Comparison of ENCODE assay signal across 11 cellular contexts in the genomic region with DNA sequence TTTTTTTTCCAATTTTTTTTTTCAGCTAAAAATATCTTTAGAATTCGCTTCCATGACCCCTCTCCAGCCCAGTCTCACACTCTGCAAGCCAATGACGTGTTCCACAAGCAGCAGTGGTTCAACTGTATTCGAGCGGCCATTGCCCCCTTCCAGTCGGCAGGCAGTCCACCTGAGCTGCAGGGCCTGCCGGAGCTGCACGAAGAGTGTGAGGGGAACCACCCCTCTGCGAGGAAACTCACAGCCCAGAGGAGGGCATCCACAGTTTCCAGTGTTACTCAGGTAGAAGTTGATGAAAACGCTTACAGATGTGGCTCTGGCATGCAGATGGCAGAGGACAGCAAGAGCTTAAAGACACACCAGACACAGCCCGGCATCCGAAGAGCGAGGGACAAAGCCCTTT. TPM values are rescaled to one million over a fixed set of nuclear protein-coding genes. Genes with fewer than 3 reads are reported as not detected.
DNase-seq lines count a peak whose midpoint lies in the region; ATAC-seq and TF ChIP-seq lines count a peak whose summit lies in the region.
"Had no signal": no experiment of that assay in that cellular context is flagged by ENCODE, and none has a peak within 500 bp of the region (broad histone marks: within the 10 kb centered on the region; RNA-seq: fewer than 3 reads in every experiment).

No MANE protein-coding gene starts in this region.

- peaks cover 12% of the 10 kb centered on the region for H3K4me1 Mint-ChIP-seq in CD4-positive, alpha-beta T cell (ENCODE audit: low read depth)
- H3K4me1 Mint-ChIP-seq in mesothelial cell of epicardium: peaks cover 24% of the 10 kb centered on the region
- H3K4me1 Mint-ChIP-seq in activated CD8-positive, alpha-beta T cell treated with anti-CD3 and anti-CD28 coated beads, Interleukin-2, amount 10 ng/mL, durations not matched to agents 7 days and 5 days (ENCODE audit: low read depth): peaks cover 11% of the 10 kb centered on the region

- DNase-seq in CD4-positive, alpha-beta T cell: no peak
- DNase-seq in PC-9 (no peak), epithelial cell of prostate (ENCODE audit: low read depth, low spot score) (no peak), mesothelial cell of epicardium (ENCODE audit: low spot score in 2 of 2, unreplicated experiment in 2 of 2) (no peak), H4 (ENCODE audit: low spot score) (no peak)
- no peak for DNase-seq in activated CD8-positive, alpha-beta T cell treated with anti-CD3 and anti-CD28 coated beads, Interleukin-2, amount 10 ng/mL, durations not matched to agents 7 days and 5 days
- DNase-seq: Calu3, DMS 273 treated with DMSO at 0.1 percent for 48 hours had no signal

- no peaks in the 10 kb centered on the region for H3K9me2 ChIP-seq in PC-9 (ENCODE audit: insufficient read depth)

- POLR2A ChIA-PET in CD4-positive, alpha-beta T cell (lab: Charles Lee): interaction anchor here (0.7 to 1.4 kb wide), 3 partner anchors 9 to 261 kb away, joined by 3 to 6 read pairs (median 5); no protein-coding TSS in a partner anchor
- POLR2A ChIA-PET in PC-9 (lab: Charles Lee; ENCODE audit: unreplicated experiment): no interaction called here
- POLR2A ChIA-PET in activated CD8-positive, alpha-beta T cell treated with anti-CD3 and anti-CD28 coated beads, Interleukin-2, amount 10 ng/mL, durations not matched to agents 7 days and 5 days (lab: Charles Lee): no interaction called here

- H3K36me3 Mint-ChIP-seq in CD4-positive, alpha-beta T cell (ENCODE audit: low read depth): peaks cover 67% of the 10 kb centered on the region
- H3K36me3 Mint-ChIP-seq in mesothelial cell of epicardium: peaks cover 54% of the 10 kb centered on the region
- peaks cover 68% of the 10 kb centered on the region for H3K36me3 Mint-ChIP-seq in activated CD8-positive, alpha-beta T cell treated with anti-CD3 and anti-CD28 coated beads, Interleukin-2, amount 10 ng/mL, durations not matched to agents 7 days and 5 days (ENCODE audit: low read depth)

- no peak for ATAC-seq in CD4-positive, alpha-beta T cell (ENCODE audit: poor library complexity)
- ATAC-seq in HG02884 (IDR thresholded peaks at IDR 0.05; ENCODE audit: unreplicated experiment): no peak
- ATAC-seq in activated CD8-positive, alpha-beta T cell treated with anti-CD3 and anti-CD28 coated beads, Interleukin-2, amount 10 ng/mL, durations not matched to agents 7 days and 5 days: no peak
- ATAC-seq: A549 had no signal

- H3K4me3 ChIP-seq in PC-9: no peak overlapping the region
- H3K4me3 ChIP-seq: A549 had no signal

- H3K79me2 ChIP-seq in PC-9 (ENCODE audit: low read depth): peaks cover 57% of the 10 kb centered on the region

- peaks cover 87% of the 10 kb centered on the region for H3F3A ChIP-seq in PC-9 (ENCODE audit: insufficient read depth, low read depth)

- H3K27me3 Mint-ChIP-seq in CD4-positive, alpha-beta T cell: no peaks in the 10 kb centered on the region
- H3K27me3 Mint-ChIP-seq in mesothelial cell of epicardium (ENCODE audit: low read depth): no peaks in the 10 kb centered on the region
- H3K27me3 Mint-ChIP-seq in activated CD8-positive, alpha-beta T cell treated with anti-CD3 and anti-CD28 coated beads, Interleukin-2, amount 10 ng/mL, durations not matched to agents 7 days and 5 days (ENCODE audit: low read depth): no peaks in the 10 kb centered on the region

- H3K27ac Mint-ChIP-seq in CD4-positive, alpha-beta T cell: no peak overlapping the region
- H3K27ac Mint-ChIP-seq in mesothelial cell of epicardium: peak overlapping the region; percentile 27
- H3K27ac Mint-ChIP-seq in activated CD8-positive, alpha-beta T cell treated with anti-CD3 and anti-CD28 coated beads, Interleukin-2, amount 10 ng/mL, durations not matched to agents 7 days and 5 days: no peak overlapping the region

- no peak overlapping the region for H3K4me2 ChIP-seq in PC-9
- H3K4me2 ChIP-seq: A549 had no signal

- intact Hi-C loops in CD4-positive, alpha-beta T cell (cut with DNase I, micrococcal nuclease): no loop called here
- intact Hi-C loops in PC-9 (cut with micrococcal nuclease; ENCODE audit: unreplicated experiment): no loop called here

- no peak overlapping the region for H3K27ac ChIP-seq in CD4-positive, alpha-beta T cell (ENCODE audit: low read depth, low read length)
- H3K27ac ChIP-seq in PC-9: no peak overlapping the region
- H3K27ac ChIP-seq in epithelial cell of prostate: peak overlapping the region; percentile 84
- H3K27ac ChIP-seq: A549 had no signal

- peaks cover 5% of the 10 kb centered on the region; the same call in 1 of the 2 replicates for H3K4me1 ChIP-seq in PC-9 (replicated peaks; ENCODE audit: insufficient read depth)

- no peaks in the 10 kb centered on the region for H3K27me3 ChIP-seq in CD4-positive, alpha-beta T cell (ENCODE audit: control insufficient read depth, insufficient read depth, low read length)
- no peaks in the 10 kb centered on the region for H3K27me3 ChIP-seq in PC-9 (ENCODE audit: insufficient read depth, low read depth)

- TF ChIP-seq CTCF in CD4-positive, alpha-beta T cell (IDR thresholded peaks at IDR 0.05): no peak
- TF ChIP-seq CTCF in PC-9 (conservative IDR thresholded peaks at IDR 0.05) (no peak), mesothelial cell of epicardium (IDR thresholded peaks at IDR 0.05; ENCODE audit: unreplicated experiment) (no peak)

- CTCF ChIA-PET in CD4-positive, alpha-beta T cell (lab: Charles Lee): no interaction called here
- CTCF ChIA-PET in PC-9 (lab: Charles Lee): no interaction called here
- CTCF ChIA-PET in activated CD8-positive, alpha-beta T cell treated with anti-CD3 and anti-CD28 coated beads, Interleukin-2, amount 10 ng/mL, durations not matched to agents 7 days and 5 days (lab: Charles Lee): interaction anchor here (0.6 to 3.1 kb wide), 5 partner anchors 14 to 1609 kb away, joined by 3 to 12 read pairs (median 9); no protein-coding TSS in a partner anchor

- peak overlapping the region; percentile 28 for H3K4me3 Mint-ChIP-seq in CD4-positive, alpha-beta T cell
- no peak overlapping the region for H3K4me3 Mint-ChIP-seq in mesothelial cell of epicardium
- no peak overlapping the region for H3K4me3 Mint-ChIP-seq in activated CD8-positive, alpha-beta T cell treated with anti-CD3 and anti-CD28 coated beads, Interleukin-2, amount 10 ng/mL, durations not matched to agents 7 days and 5 days

- H3K9me3 ChIP-seq in CD4-positive, alpha-beta T cell (ENCODE audit: control insufficient read depth, low read length): no peaks in the 10 kb centered on the region
- no peaks in the 10 kb centered on the region for H3K9me3 ChIP-seq in PC-9 (ENCODE audit: insufficient read depth, low read depth)
- H3K9me3 ChIP-seq: A549 had no signal

- no peak overlapping the region for H2AFZ ChIP-seq in PC-9

- H3K36me3 ChIP-seq in PC-9 (ENCODE audit: low read depth): peaks cover 61% of the 10 kb centered on the region

- BruUV-seq in PC-9 (replicated peaks; lab: Mats Ljungman, UMichigan): TSS peak; percentile 1

- H4K20me1 ChIP-seq in PC-9 (ENCODE audit: insufficient read depth): peaks cover 3% of the 10 kb centered on the region

- H3K9me3 Mint-ChIP-seq in CD4-positive, alpha-beta T cell: no peaks in the 10 kb centered on the region
- no peaks in the 10 kb centered on the region for H3K9me3 Mint-ChIP-seq in mesothelial cell of epicardium
- no peaks in the 10 kb centered on the region for H3K9me3 Mint-ChIP-seq in activated CD8-positive, alpha-beta T cell treated with anti-CD3 and anti-CD28 coated beads, Interleukin-2, amount 10 ng/mL, durations not matched to agents 7 days and 5 days (ENCODE audit: insufficient read depth)

RNA-seq across cellular contexts. Expression of a gene that starts 42.8 kb away (rescaled TPM):
- not detected for total RNA-seq in CD4-positive, alpha-beta T cell
- total RNA-seq in PC-9 (2021) (3.0 and 6.3 TPM in 2 replicates), mesothelial cell of epicardium (0.42 TPM in 1 of 3 replicates, not detected in the others)
- not detected in 2 replicates for total RNA-seq in H4 (2014; rRNA removed; shearing (Covaris generic))
- not detected for total RNA-seq in activated CD8-positive, alpha-beta T cell treated with anti-CD3 and anti-CD28 coated beads, Interleukin-2, amount 10 ng/mL, durations not matched to agents 7 days and 5 days
- total RNA-seq: Calu3, Daoy had no signal

RNA-seq across cellular contexts. Expression of a gene that starts 44.2 kb away (rescaled TPM):
- 10 to 100 TPM; 29.0 to 30.5 TPM for total RNA-seq in CD4-positive, alpha-beta T cell
- 150 and 161 TPM in 2 replicates for total RNA-seq in PC-9 (2021)
- total RNA-seq in mesothelial cell of epicardium: 201 to 205 TPM (median 205 TPM) in 3 replicates
- 12.6 and 13.0 TPM in 2 replicates for total RNA-seq in H4 (2014; rRNA removed; shearing (Covaris generic))
- total RNA-seq in activated CD8-positive, alpha-beta T cell treated with anti-CD3 and anti-CD28 coated beads, Interleukin-2, amount 10 ng/mL, durations not matched to agents 7 days and 5 days: 10 to 100 TPM; 29.9 to 38.6 TPM

RNA-seq across cellular contexts. Expression of a gene that starts 51.9 kb away (rescaled TPM):
- not detected for total RNA-seq in CD4-positive, alpha-beta T cell
- total RNA-seq in PC-9 (2021) (0.35 and 0.52 TPM in 2 replicates), mesothelial cell of epicardium (0.11 to 0.22 TPM in 2 of 3 replicates, not detected in the other)
- 0.25 TPM in 1 of 2 replicates, not detected in the other for total RNA-seq in H4 (2014; rRNA removed; shearing (Covaris generic))
- not detected for total RNA-seq in activated CD8-positive, alpha-beta T cell treated with anti-CD3 and anti-CD28 coated beads, Interleukin-2, amount 10 ng/mL, durations not matched to agents 7 days and 5 days
- total RNA-seq: Calu3 had no signal
